In the genomic region with DNA sequence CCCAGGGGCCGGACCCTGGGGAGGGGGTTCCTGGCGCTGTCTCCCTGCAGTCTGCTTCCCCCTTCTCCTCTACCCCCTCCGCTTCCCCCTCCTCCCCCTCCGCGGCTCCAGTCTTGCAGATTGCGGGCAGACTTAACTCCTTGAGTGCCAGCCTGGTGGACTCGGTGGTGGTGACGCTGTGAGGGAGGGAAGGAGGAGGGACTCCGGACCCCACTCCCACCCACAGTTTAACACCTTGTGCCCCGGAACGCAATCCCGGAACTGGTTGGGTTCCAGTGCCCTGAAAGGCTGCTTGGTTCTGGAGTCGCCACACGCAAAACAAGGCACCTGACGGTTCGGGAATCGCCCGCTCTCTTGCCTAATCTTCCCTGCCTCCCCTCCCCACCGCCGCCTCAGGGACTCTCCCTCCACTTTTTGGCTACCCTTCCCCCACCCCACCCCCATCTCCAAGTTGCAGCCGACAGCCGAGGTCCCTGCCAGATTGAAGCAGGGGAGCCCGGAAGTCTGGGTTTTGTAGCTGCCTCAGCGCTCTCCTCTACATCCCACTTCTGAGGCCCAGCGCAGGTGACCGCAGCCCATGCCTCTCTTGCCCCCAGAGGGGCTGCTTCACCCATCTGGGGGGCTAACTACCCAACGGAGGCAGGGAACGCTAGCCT, we compare ENCODE assay signal across 8 cellular contexts. TPM values are rescaled to one million over a fixed set of nuclear protein-coding genes. Genes with fewer than 3 reads are reported as not detected.
A peak's percentile ranks its signal among the peaks of the same experiment; 100 is the strongest.
DNase-seq lines count a peak whose midpoint lies in the region; ATAC-seq and TF ChIP-seq lines count a peak whose summit lies in the region.

No MANE protein-coding gene starts in this region.

- H3K4me1 ChIP-seq in SJCRH30 = peaks cover 11% of the 10 kb centered on the region
- H3K4me1 ChIP-seq in neuronal stem cell (ENCODE audit: control insufficient read depth in 2 of 2, insufficient read depth in 1 of 2, low read depth in 1 of 2, low read length in 2 of 2) = peaks cover 16 to 23% of the 10 kb centered on the region in 2 donors

- no peaks in the 10 kb centered on the region for H3K9me3 Mint-ChIP-seq in activated naive CD4-positive, alpha-beta T cell treated with anti-CD3 and anti-CD28 coated beads, Interleukin-2, amount 10 ng/mL, durations not matched to agents 7 days and 5 days
- no peaks in the 10 kb centered on the region for H3K9me3 Mint-ChIP-seq in type B pancreatic cell

- peak overlapping the region; percentile 12 for H3K23ac ChIP-seq in neuronal stem cell (ENCODE audit: low read depth, low read length, poor library complexity)

- peak overlapping the region; percentile 95 for H3K4me2 ChIP-seq in neuronal stem cell (ENCODE audit: insufficient read depth, low read length, poor library complexity, severe bottlenecking)

- H3K27ac ChIP-seq in SJCRH30 (no peak overlapping the region), neuronal stem cell (replicated peaks; ENCODE audit: low read length) (peak overlapping the region; percentile 70)

- peaks cover 46% of the 10 kb centered on the region for H3K4me1 Mint-ChIP-seq in activated naive CD4-positive, alpha-beta T cell treated with anti-CD3 and anti-CD28 coated beads, Interleukin-2, amount 10 ng/mL, durations not matched to agents 7 days and 5 days
- peaks cover 33% of the 10 kb centered on the region for H3K4me1 Mint-ChIP-seq in type B pancreatic cell (ENCODE audit: unreplicated experiment)

- WGBS in neuronal stem cell (ENCODE audit: extremely low coverage in 2 of 2, insufficient read length in 2 of 2, insufficient replicate concordance in 1 of 2), 2 donors = no CpG with 5 or more reads among the region's 28 CpGs

- H3K27me3 ChIP-seq in SJCRH30 (no peaks in the 10 kb centered on the region), neuronal stem cell (ENCODE audit: control insufficient read depth in 3 of 3, insufficient read depth in 3 of 3, low read depth in 1 of 3, low read length in 3 of 3) (peaks cover 0 to 8% (median 5%) of the 10 kb centered on the region in 3 experiments)

- H3K9me3 ChIP-seq in SJCRH30 (replicated peaks) = no peaks in the 10 kb centered on the region
- no peaks in the 10 kb centered on the region for H3K9me3 ChIP-seq in neuronal stem cell (replicated peaks in 1 of 2; ENCODE audit: control insufficient read depth in 2 of 2, insufficient read depth in 1 of 2, low read depth in 1 of 2, low read length in 2 of 2)

- no peak overlapping the region for H4K8ac ChIP-seq in neuronal stem cell (ENCODE audit: low read depth, low read length)

- H3K14ac ChIP-seq in neuronal stem cell (ENCODE audit: low read length) = no peak overlapping the region

- peaks cover 5% of the 10 kb centered on the region for H3K36me3 Mint-ChIP-seq in activated naive CD4-positive, alpha-beta T cell treated with anti-CD3 and anti-CD28 coated beads, Interleukin-2, amount 10 ng/mL, durations not matched to agents 7 days and 5 days
- H3K36me3 Mint-ChIP-seq in type B pancreatic cell = no peaks in the 10 kb centered on the region

- H3K9ac ChIP-seq in neuronal stem cell (ENCODE audit: low read depth, low read length, poor library complexity) = peak overlapping the region; percentile 78

- H3K4me3 Mint-ChIP-seq in activated naive CD4-positive, alpha-beta T cell treated with anti-CD3 and anti-CD28 coated beads, Interleukin-2, amount 10 ng/mL, durations not matched to agents 7 days and 5 days = peak overlapping the region; percentile 95
- H3K4me3 Mint-ChIP-seq in type B pancreatic cell = peak overlapping the region; percentile 98

- peaks cover 4% of the 10 kb centered on the region for H3K27me3 Mint-ChIP-seq in activated naive CD4-positive, alpha-beta T cell treated with anti-CD3 and anti-CD28 coated beads, Interleukin-2, amount 10 ng/mL, durations not matched to agents 7 days and 5 days
- H3K27me3 Mint-ChIP-seq in type B pancreatic cell = no peaks in the 10 kb centered on the region

- H2BK5ac ChIP-seq in neuronal stem cell (ENCODE audit: low read length) = peak overlapping the region; percentile 84

- no peak overlapping the region for H4K91ac ChIP-seq in neuronal stem cell (ENCODE audit: low read depth, low read length, poor library complexity)

- H3K18ac ChIP-seq in neuronal stem cell (ENCODE audit: low read length) = peak overlapping the region; percentile 91

- DNase-seq in DMS114 treated with DMSO at 0.1 percent for 48 hours (lab: John Stamatoyannopoulos, UW; ENCODE audit: unreplicated experiment) (peak; percentile 58), LNCaP clone FGC (ENCODE audit: low read depth) (peak; percentile 90), SJCRH30 (peak; percentile 83 to 84), glomerular visceral epithelial cell (ENCODE audit: extremely low spot score) (peak; percentile 84), neuronal stem cell (ENCODE audit: low spot score) (peak; percentile 89), type B pancreatic cell (ENCODE audit: extremely low spot score, unreplicated experiment) (peak; percentile 90)
- DNase-seq in activated naive CD4-positive, alpha-beta T cell treated with anti-CD3 and anti-CD28 coated beads, Interleukin-2, amount 10 ng/mL, durations not matched to agents 7 days and 5 days = peak; percentile 92

- peak overlapping the region; percentile 95 for H2BK15ac ChIP-seq in neuronal stem cell (ENCODE audit: low read length)

- no peak overlapping the region for H2BK120ac ChIP-seq in neuronal stem cell (ENCODE audit: low read depth, low read length)

- TF ChIP-seq CTCF in LNCaP clone FGC (IDR thresholded peaks at IDR 0.05; ENCODE audit: control insufficient read depth, extremely low read depth, insufficient read depth) = no peak
- no peak for TF ChIP-seq CTCF in type B pancreatic cell (conservative IDR thresholded peaks at IDR 0.05)

- no peaks in the 10 kb centered on the region for H3K36me3 ChIP-seq in SJCRH30
- no peaks in the 10 kb centered on the region for H3K36me3 ChIP-seq in neuronal stem cell (replicated peaks in 1 of 2; ENCODE audit: control insufficient read depth in 2 of 2, insufficient read depth in 2 of 2, low read length in 2 of 2)

- peaks cover 6% of the 10 kb centered on the region for H3K79me1 ChIP-seq in neuronal stem cell (ENCODE audit: low read depth, low read length)

- H2AFZ ChIP-seq in neuronal stem cell (ENCODE audit: low read length) = peak overlapping the region; percentile 93

- peak overlapping the region; percentile 99 for H3K27ac Mint-ChIP-seq in activated naive CD4-positive, alpha-beta T cell treated with anti-CD3 and anti-CD28 coated beads, Interleukin-2, amount 10 ng/mL, durations not matched to agents 7 days and 5 days
- peak overlapping the region; percentile 97 for H3K27ac Mint-ChIP-seq in type B pancreatic cell

- peak overlapping the region; percentile 20 for H2AK5ac ChIP-seq in neuronal stem cell (ENCODE audit: low read depth, low read length)

- H3K4me3 ChIP-seq in LNCaP clone FGC (ENCODE audit: low read depth, low read length) = peak overlapping the region; percentile 75
- H3K4me3 ChIP-seq in SJCRH30 = peak overlapping the region; percentile 68
- peak overlapping the region; percentile 60 to 80 for H3K4me3 ChIP-seq in neuronal stem cell (ENCODE audit: low read length in 2 of 2)

- no peak overlapping the region for H2BK12ac ChIP-seq in neuronal stem cell (ENCODE audit: low read length)

- CTCF ChIA-PET in activated naive CD4-positive, alpha-beta T cell treated with anti-CD3 and anti-CD28 coated beads, Interleukin-2, amount 10 ng/mL, durations not matched to agents 7 days and 5 days (lab: Charles Lee) = interaction anchor here (0.6 to 10.5 kb wide), 17 partner anchors 10 to 423 kb away, joined by 3 to 232 read pairs (median 4); partner anchors contain the start of genes CENATAC, DPAGT1 and SLC37A4

- H3K4ac ChIP-seq in neuronal stem cell (ENCODE audit: low read length) = no peak overlapping the region

- no peak for ATAC-seq in GM18498 (IDR thresholded peaks at IDR 0.05; ENCODE audit: unreplicated experiment)

RNA-seq across cellular contexts. Expression of gene BCL9L, which starts 3.9 kb away (rescaled TPM):
- total RNA-seq in SJCRH30 (2014; rRNA removed; shearing (Covaris generic)) = 2.2 and 4.3 TPM in 2 replicates
- 32.8 TPM for polyA plus RNA-seq in neuronal stem cell (2013, experiment 1 of 2)
- polyA plus RNA-seq in neuronal stem cell (2013, experiment 2 of 2) = 34.6 TPM
- total RNA-seq in type B pancreatic cell (ENCODE audit: low replicate concordance) = 44.4 and 77.2 TPM in 2 replicates

RNA-seq across cellular contexts. Expression of gene UPK2, which starts 26.5 kb away (rescaled TPM):
- total RNA-seq in SJCRH30 (2014; rRNA removed; shearing (Covaris generic)) = not detected in 2 replicates
- 0.50 TPM for polyA plus RNA-seq in neuronal stem cell (2013, experiment 1 of 2)
- 0.47 TPM for polyA plus RNA-seq in neuronal stem cell (2013, experiment 2 of 2)
- 26.8 and 30.1 TPM in 2 replicates for total RNA-seq in type B pancreatic cell (ENCODE audit: low replicate concordance)

RNA-seq across cellular contexts. Expression of gene FOXR1, which starts 41.9 kb away (rescaled TPM):
- not detected in 2 replicates for total RNA-seq in SJCRH30 (2014; rRNA removed; shearing (Covaris generic))
- polyA plus RNA-seq in neuronal stem cell (2013, experiment 1 of 2) = not detected
- polyA plus RNA-seq in neuronal stem cell (2013, experiment 2 of 2) = 0.06 TPM
- not detected in 2 replicates for total RNA-seq in type B pancreatic cell (ENCODE audit: low replicate concordance)

RNA-seq across cellular contexts. Expression of gene CXCR5, which starts 45.9 kb away (rescaled TPM):
- not detected in 2 replicates for total RNA-seq in SJCRH30 (2014; rRNA removed; shearing (Covaris generic))
- not detected for polyA plus RNA-seq in neuronal stem cell (2013, experiment 1 of 2)
- not detected for polyA plus RNA-seq in neuronal stem cell (2013, experiment 2 of 2)
- total RNA-seq in type B pancreatic cell (ENCODE audit: low replicate concordance) = not detected in 2 replicates

Comparison
In these comparisons a context has a peak if more than half of its experiments do, and no peak if none do; other contexts are left out.
1. RNA of gene UPK2, which starts 26.5 kb away (total RNA-seq): 26.8 to 30.1 TPM in type B pancreatic cell; not detected in SJCRH30; every median in the first group is over 10 times any median in the second.
2. Peak in every context shown above with its lines, with median percentiles within 50 percentile points of each other: DNase-seq and H3K4me3 ChIP-seq.